Comparison of ENCODE assay signal across 17 cellular contexts in genomic region chr5:56460681-56461191, GRCh38.
A peak's percentile ranks its signal among the peaks of the same experiment; 100 is the strongest.
DNase-seq lines count a peak whose midpoint lies in the region; ATAC-seq and TF ChIP-seq lines count a peak whose summit lies in the region.
"Had no signal": no experiment of that assay in that cellular context is flagged by ENCODE, and none has a peak within 500 bp of the region (broad histone marks: within the 10 kb centered on the region; RNA-seq: fewer than 3 reads in every experiment).

No MANE protein-coding gene starts in this region.

- TF ChIP-seq CTCF in IMR-90 (conservative IDR thresholded peaks at IDR 0.05; ENCODE audit: low read depth, low read length) (no peak), body of pancreas (IDR thresholded peaks at IDR 0.05) (no peak), nephron (IDR thresholded peaks at IDR 0.05; ENCODE audit: unreplicated experiment in 3 of 3) (no peak)

- no peak overlapping the region for H2BK20ac ChIP-seq in IMR-90 (ENCODE audit: low read depth, low read length)

- DNase-seq in ACHN (peak; percentile 24), IMR-90 (no peak), body of pancreas (no peak), activated gamma-delta T cell treated with Interleukin-2 at 50 U/mL for 16 hours (no peak), cerebellar nuclear complex (lab: John Stamatoyannopoulos, UW) (no peak)
- no peak for DNase-seq in effector memory CD8-positive, alpha-beta T cell
- no peak for DNase-seq in stimulated activated effector memory CD8-positive, alpha-beta T cell treated with anti-CD3 and anti-CD28 coated beads, Interleukin-12 subunit alpha, Interleukin-12 subunit beta, amount 100 ng/mL, for 72 hours (ENCODE audit: low spot score in 2 of 2)
- DNase-seq: AML-193; H7; MG63; NCI-H187; NCI-H510A treated with DMSO at 0.1 percent for 48 hours; retina; stimulated activated naive CD8-positive, alpha-beta T cell treated with anti-CD3 and anti-CD28 coated beads, Interleukin-15, Interleukin-2, amounts not matched to agents 100 U/mL and 50 U/mL, for 24 hours had no signal

- H3K23ac ChIP-seq in IMR-90 (ENCODE audit: low read depth, low read length): peak overlapping the region; percentile 17; the same call in 1 of the 2 replicates

- peaks cover 29% of the 10 kb centered on the region for H3K9me1 ChIP-seq in IMR-90 (ENCODE audit: insufficient read depth, low read length)

- H3K4me3 ChIP-seq in IMR-90 (ENCODE audit: insufficient read depth, low read depth, low read length) (no peak overlapping the region), body of pancreas (no peak overlapping the region)
- H3K4me3 ChIP-seq: MG63, neural progenitor cell had no signal

- H3K4me1 ChIP-seq in IMR-90 (ENCODE audit: control insufficient read depth, insufficient read depth, low read length): peaks cover 25% of the 10 kb centered on the region
- peaks cover 12% of the 10 kb centered on the region for H3K4me1 ChIP-seq in body of pancreas

- CTCF ChIA-PET in IMR-90 (lab: Yijun Ruan, JAX): no interaction called here

- H3K4me1 Mint-ChIP-seq in nephron: peaks cover 49% of the 10 kb centered on the region
- no peaks in the 10 kb centered on the region for H3K4me1 Mint-ChIP-seq in effector memory CD8-positive, alpha-beta T cell (ENCODE audit: low read depth in 2 of 2)
- no peaks in the 10 kb centered on the region for H3K4me1 Mint-ChIP-seq in stimulated activated effector memory CD8-positive, alpha-beta T cell treated with anti-CD3 and anti-CD28 coated beads, Interleukin-12 subunit alpha, Interleukin-12 subunit beta, amount 100 ng/mL, for 72 hours
- H3K4me1 Mint-ChIP-seq: central memory CD8-positive, alpha-beta T cell had no signal

- H3K27me3 ChIP-seq in IMR-90 (ENCODE audit: control insufficient read depth, insufficient read depth, low read length) (no peaks in the 10 kb centered on the region), body of pancreas (no peaks in the 10 kb centered on the region)
- H3K27me3 ChIP-seq: MG63, neural progenitor cell had no signal

- peak overlapping the region; percentile 56 for H2BK120ac ChIP-seq in IMR-90 (ENCODE audit: low read depth, low read length)

- 0 out of 2 replicates have a peak overlapping the region, but pooled peaks have one; percentile 40 for H4K5ac ChIP-seq in IMR-90 (ENCODE audit: low read depth, low read length)

- dilution Hi-C loops in IMR-90 (cut with HindIII; ENCODE audit: low sequenced_read_pairs, unreplicated experiment): no loop called here

- ATAC-seq in IMR-90 (ENCODE audit: low read depth): no peak
- ATAC-seq in body of pancreas: peak; percentile 42
- no peak for ATAC-seq in effector memory CD8-positive, alpha-beta T cell (replicated peaks)
- ATAC-seq in stimulated activated effector memory CD8-positive, alpha-beta T cell treated with anti-CD3 and anti-CD28 coated beads, Interleukin-12 subunit alpha, Interleukin-12 subunit beta, amount 100 ng/mL, for 72 hours: no peak
- ATAC-seq: stimulated activated naive CD8-positive, alpha-beta T cell treated with anti-CD3 and anti-CD28 coated beads, Interleukin-15, Interleukin-2, amounts not matched to agents 100 U/mL and 50 U/mL, for 24 hours had no signal

- H3K9ac ChIP-seq in IMR-90 (ENCODE audit: low read depth, low read length): no peak overlapping the region
- H3K9ac ChIP-seq: neural progenitor cell had no signal

- no peak overlapping the region for H2AK9ac ChIP-seq in IMR-90 (replicated peaks; ENCODE audit: low read depth, low read length, poor library complexity)

- H3K4me2 ChIP-seq in IMR-90 (ENCODE audit: low read depth, low read length): no peak overlapping the region
- H3K4me2 ChIP-seq: neural progenitor cell had no signal

- no peaks in the 10 kb centered on the region for H3K36me3 ChIP-seq in IMR-90 (ENCODE audit: control insufficient read depth, insufficient read depth, low read length)
- no peaks in the 10 kb centered on the region for H3K36me3 ChIP-seq in body of pancreas (replicated peaks in 1 of 2; ENCODE audit: insufficient read depth in 1 of 2, low read depth in 2 of 2)
- H3K36me3 ChIP-seq: MG63, neural progenitor cell had no signal

- H3K18ac ChIP-seq in IMR-90 (ENCODE audit: low read depth, low read length): no peak overlapping the region

- in situ Hi-C loops in ACHN (cut with HindIII; ENCODE audit: low pct_ligation_motif_present, low pct_unique_long_range_greater_than_20kb, low sequenced_read_pairs): no loop called here
- in situ Hi-C loops in IMR-90 (cut with MboI; ENCODE audit: low sequenced_read_pairs): no loop called here

- no CpG with 5 or more reads among the region's 5 CpGs for WGBS in IMR-90 (ENCODE audit: extremely low coverage in 2 of 2, insufficient read length in 1 of 2), 2 experiments
- 22 to 33% methylated on average over 4 to 5 of the region's 5 CpGs for WGBS in body of pancreas, 2 donors

- peak overlapping the region; percentile 69 for H2AFZ ChIP-seq in IMR-90 (replicated peaks; ENCODE audit: low read length, poor library complexity)
- H2AFZ ChIP-seq: neural progenitor cell had no signal

- H3K36me3 Mint-ChIP-seq in nephron (ENCODE audit: low read depth): no peaks in the 10 kb centered on the region
- no peaks in the 10 kb centered on the region for H3K36me3 Mint-ChIP-seq in effector memory CD8-positive, alpha-beta T cell (ENCODE audit: insufficient read depth)
- no peaks in the 10 kb centered on the region for H3K36me3 Mint-ChIP-seq in stimulated activated effector memory CD8-positive, alpha-beta T cell treated with anti-CD3 and anti-CD28 coated beads, Interleukin-12 subunit alpha, Interleukin-12 subunit beta, amount 100 ng/mL, for 72 hours
- H3K36me3 Mint-ChIP-seq: neural progenitor cell had no signal

- no TSS peak for BruUV-seq in IMR-90 (replicated peaks; lab: Mats Ljungman, UMichigan)

- POLR2A ChIA-PET in IMR-90 (lab: Charles Lee; ENCODE audit: unreplicated experiment): no interaction called here

- peak overlapping the region; percentile 96 to 99 (median 96) for H3K27ac Mint-ChIP-seq in nephron
- H3K27ac Mint-ChIP-seq in effector memory CD8-positive, alpha-beta T cell: no peak overlapping the region
- no peak overlapping the region for H3K27ac Mint-ChIP-seq in stimulated activated effector memory CD8-positive, alpha-beta T cell treated with anti-CD3 and anti-CD28 coated beads, Interleukin-12 subunit alpha, Interleukin-12 subunit beta, amount 100 ng/mL, for 72 hours
- H3K27ac Mint-ChIP-seq: neural progenitor cell had no signal

- H4K8ac ChIP-seq in IMR-90 (ENCODE audit: low read depth in 2 of 2, low read length in 2 of 2): peak overlapping the region in 1 of 2 experiments; percentile 32; a peak in 1 of 4 replicates

- H4K91ac ChIP-seq in IMR-90 (ENCODE audit: insufficient read depth, low read depth, low read length): no peak overlapping the region

- H3K4ac ChIP-seq in IMR-90 (ENCODE audit: low read depth, low read length): 0 out of 2 replicates have a peak overlapping the region, but pooled peaks have one; percentile 7

- H4K20me1 ChIP-seq in IMR-90 (ENCODE audit: insufficient read depth, low read length): no peaks in the 10 kb centered on the region

- peak overlapping the region; percentile 36; the same call in 1 of the 2 replicates for H2AK5ac ChIP-seq in IMR-90 (ENCODE audit: low read depth, low read length)

- H3K56ac ChIP-seq in IMR-90 (ENCODE audit: extremely low read depth, insufficient read depth, low read length): no peak overlapping the region

- no peak for TF ChIP-seq POLR2A in IMR-90 (IDR thresholded peaks at IDR 0.05; ENCODE audit: low read depth, low read length)
- no peak for TF ChIP-seq POLR2A in body of pancreas (IDR thresholded peaks at IDR 0.05)

- H3K79me1 ChIP-seq in IMR-90 (ENCODE audit: low read depth in 1 of 2, low read length in 2 of 2): no peaks in the 10 kb centered on the region; a peak in 2 of 4 replicates

- peaks cover 7% of the 10 kb centered on the region for H3K27me3 Mint-ChIP-seq in nephron (ENCODE audit: low read depth)
- H3K27me3 Mint-ChIP-seq in effector memory CD8-positive, alpha-beta T cell: peaks cover 9 to 24% of the 10 kb centered on the region in 2 donors

- no peak for TF ChIP-seq RAD21 in IMR-90 (IDR thresholded peaks at IDR 0.05; ENCODE audit: low read length)

- 0 out of 3 replicates have a peak overlapping the region, but pooled peaks have one; percentile 17 for H2BK15ac ChIP-seq in IMR-90 (ENCODE audit: low read depth, low read length)

- H3K27ac ChIP-seq in IMR-90 (ENCODE audit: insufficient read depth, low read length): no peak overlapping the region
- peak overlapping the region in 2 of 4 donors; percentile 22 to 28 for H3K27ac ChIP-seq in body of pancreas
- H3K27ac ChIP-seq: neural progenitor cell had no signal

- no peaks in the 10 kb centered on the region for H3K9me3 ChIP-seq in IMR-90 (ENCODE audit: control insufficient read depth, insufficient read depth, low read length)
- H3K9me3 ChIP-seq in body of pancreas: no peaks in the 10 kb centered on the region
- H3K9me3 ChIP-seq: MG63 had no signal

- intact Hi-C loops in IMR-90 (cut with micrococcal nuclease) (no loop called here), body of pancreas (cut with DNase I) (no loop called here)

- H2BK5ac ChIP-seq in IMR-90 (ENCODE audit: low read depth, low read length, poor library complexity, severe bottlenecking): no peak overlapping the region

- peak overlapping the region in 2 of 3 experiments; percentile 27 to 43 for H3K4me3 Mint-ChIP-seq in nephron
- no peak overlapping the region for H3K4me3 Mint-ChIP-seq in effector memory CD8-positive, alpha-beta T cell
- H3K4me3 Mint-ChIP-seq in stimulated activated effector memory CD8-positive, alpha-beta T cell treated with anti-CD3 and anti-CD28 coated beads, Interleukin-12 subunit alpha, Interleukin-12 subunit beta, amount 100 ng/mL, for 72 hours: no peak overlapping the region
- H3K4me3 Mint-ChIP-seq: central memory CD8-positive, alpha-beta T cell; neural progenitor cell had no signal

- no peaks in the 10 kb centered on the region for H3K9me3 Mint-ChIP-seq in nephron
- no peaks in the 10 kb centered on the region for H3K9me3 Mint-ChIP-seq in effector memory CD8-positive, alpha-beta T cell
- no peaks in the 10 kb centered on the region for H3K9me3 Mint-ChIP-seq in stimulated activated effector memory CD8-positive, alpha-beta T cell treated with anti-CD3 and anti-CD28 coated beads, Interleukin-12 subunit alpha, Interleukin-12 subunit beta, amount 100 ng/mL, for 72 hours
- H3K9me3 Mint-ChIP-seq: central memory CD8-positive, alpha-beta T cell; neural progenitor cell had no signal

- no peak overlapping the region for H3K14ac ChIP-seq in IMR-90 (replicated peaks; ENCODE audit: low read depth, low read length)

TF ChIP-seq in IMR-90, 13 proteins besides CTCF, POLR2A, EP300 and RAD21:
- TF ChIP-seq MAFK (IDR thresholded peaks at IDR 0.05; ENCODE audit: low read depth, low read length) (no peak), NFE2L2 (IDR thresholded peaks at IDR 0.05; ENCODE audit: low read depth, low read length) (no peak), CHD1 (IDR thresholded peaks at IDR 0.05; ENCODE audit: low read depth, low read length) (no peak), USF2 (IDR thresholded peaks at IDR 0.05; ENCODE audit: low read depth, low read length) (no peak)

Comparison
In these comparisons a context has a peak if more than half of its experiments do, and no peak if none do; other contexts are left out.
1. H3K27ac Mint-ChIP-seq: peak in nephron (3 of 3); none in effector memory CD8-positive, alpha-beta T cell (0 of 2) and stimulated activated effector memory CD8-positive, alpha-beta T cell treated with anti-CD3 and anti-CD28 coated beads, Interleukin-12 subunit alpha, Interleukin-12 subunit beta, amount 100 ng/mL, for 72 hours (single experiment).
2. H3K4me3 Mint-ChIP-seq: peak in nephron (2 of 3); none in effector memory CD8-positive, alpha-beta T cell (0 of 2) and stimulated activated effector memory CD8-positive, alpha-beta T cell treated with anti-CD3 and anti-CD28 coated beads, Interleukin-12 subunit alpha, Interleukin-12 subunit beta, amount 100 ng/mL, for 72 hours (single experiment).